8 cellular contexts compared by ENCODE assay signal in genomic region chr7:156950381-156950858, GRCh38. TPM values are rescaled to one million over a fixed set of nuclear protein-coding genes. Genes with fewer than 3 reads are reported as not detected.
DNase-seq lines count a peak whose midpoint lies in the region; ATAC-seq and TF ChIP-seq lines count a peak whose summit lies in the region.

No MANE protein-coding gene starts in this region.

- H3K9ac ChIP-seq in skeletal muscle satellite cell (ENCODE audit: low read depth, low read length) = peak overlapping the region; percentile 96

- H3K4me2 ChIP-seq in skeletal muscle satellite cell (ENCODE audit: low read length) = peak overlapping the region; percentile 78

- ATAC-seq in GM18868 (IDR thresholded peaks at IDR 0.05; ENCODE audit: unreplicated experiment) (no peak), HG02798 (IDR thresholded peaks at IDR 0.05; ENCODE audit: poor library complexity, unreplicated experiment) (no peak)

- H3K36me3 ChIP-seq in SJSA1 (peaks cover 48% of the 10 kb centered on the region), skeletal muscle satellite cell (ENCODE audit: insufficient read depth, low read length) (peaks cover 33% of the 10 kb centered on the region)

- peak overlapping the region; percentile 53 for H3K27ac ChIP-seq in SJSA1

- H3K4me3 ChIP-seq in SJSA1 = peak overlapping the region; percentile 91
- peak overlapping the region; percentile 91 for H3K4me3 ChIP-seq in fibroblast of villous mesenchyme (ENCODE audit: low read depth, low read length)
- H3K4me3 ChIP-seq in skeletal muscle satellite cell (ENCODE audit: low read length) = peak overlapping the region; percentile 100

- TF ChIP-seq CTCF in fibroblast of villous mesenchyme (IDR thresholded peaks at IDR 0.05; ENCODE audit: insufficient read depth, low read depth, low read length) = no peak

- peaks cover 19% of the 10 kb centered on the region for H3K4me1 ChIP-seq in SJSA1 (replicated peaks)
- peaks cover 11% of the 10 kb centered on the region for H3K4me1 ChIP-seq in skeletal muscle satellite cell (ENCODE audit: control insufficient read depth, insufficient read depth, low read length)

- DNase-seq in DMS 273 (lab: John Stamatoyannopoulos, UW; ENCODE audit: unreplicated experiment) (peak; percentile 66), DMS 273 treated with DMSO at 0.1 percent for 48 hours (lab: John Stamatoyannopoulos, UW) (no peak), SJSA1 (ENCODE audit: low read depth in 1 of 2, low spot score in 2 of 2) (peak in 1 of 2 experiments; percentile 46), fibroblast of villous mesenchyme (ENCODE audit: low read depth) (no peak)
- DNase-seq in stimulated activated CD4-positive, alpha-beta T cell treated with anti-CD3 and anti-CD28 coated beads, Interleukin-12 subunit alpha, Interleukin-12 subunit beta, amount 100 ng/mL, for 4 hours = no peak

- H3K27me3 ChIP-seq in SJSA1 (replicated peaks) = peaks cover 11% of the 10 kb centered on the region; the same call in 1 of the 2 replicates
- peaks cover 4% of the 10 kb centered on the region for H3K27me3 ChIP-seq in skeletal muscle satellite cell (ENCODE audit: control insufficient read depth, insufficient read depth, low read length)

- H3K9me3 ChIP-seq in SJSA1 (replicated peaks) (no peaks in the 10 kb centered on the region), skeletal muscle satellite cell (replicated peaks; ENCODE audit: low read length) (no peaks in the 10 kb centered on the region)

RNA-seq across cellular contexts. Expression of gene NOM1, which starts 0.9 kb away (rescaled TPM):
- 14.8 and 17.3 TPM in 2 replicates for total RNA-seq in SJSA1 (2014; rRNA removed; shearing (Covaris generic))
- 15.8 and 19.0 TPM in 2 replicates for total RNA-seq in fibroblast of villous mesenchyme
- 17.2 and 17.5 TPM in 2 replicates for total RNA-seq in skeletal muscle satellite cell (2012; rRNA removed)

RNA-seq across cellular contexts. Expression of gene LMBR1, which starts 57.4 kb away (rescaled TPM):
- total RNA-seq in SJSA1 (2014; rRNA removed; shearing (Covaris generic)) = 9.2 and 16.8 TPM in 2 replicates
- total RNA-seq in fibroblast of villous mesenchyme = 25.1 and 43.6 TPM in 2 replicates
- 38.2 and 41.6 TPM in 2 replicates for total RNA-seq in skeletal muscle satellite cell (2012; rRNA removed)
